In the genomic region with DNA sequence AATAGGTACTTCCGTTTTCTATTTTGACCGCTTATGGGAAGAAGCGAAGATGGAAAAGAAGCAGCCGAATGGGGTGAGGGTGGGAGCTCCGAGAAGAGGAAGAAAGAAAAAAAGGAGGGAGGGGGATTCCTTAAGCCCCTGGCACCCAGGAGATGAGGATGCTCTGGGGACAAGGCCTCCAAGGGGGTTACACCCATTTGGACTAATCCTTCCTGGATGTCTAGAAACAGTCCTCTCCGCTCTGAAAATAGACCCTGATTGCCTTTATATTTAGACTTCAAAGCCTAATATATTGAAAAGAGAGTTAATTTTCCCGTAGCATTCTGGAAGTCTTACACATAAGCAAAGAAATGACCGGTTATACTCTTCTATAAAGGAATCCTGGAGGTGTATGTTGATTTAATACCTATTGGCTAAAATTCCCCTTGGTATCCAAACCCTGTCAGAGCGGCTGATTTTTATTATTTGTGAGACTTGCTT, we compare ENCODE assay signal across 8 cellular contexts. TPM values are rescaled to one million over a fixed set of nuclear protein-coding genes. Genes with fewer than 3 reads are reported as not detected.
A peak's percentile ranks its signal among the peaks of the same experiment; 100 is the strongest.
DNase-seq lines count a peak whose midpoint lies in the region; ATAC-seq, FAIRE-seq and TF ChIP-seq lines count a peak whose summit lies in the region.

No MANE protein-coding gene starts in this region.

- H3K4me1 ChIP-seq in astrocyte (ENCODE audit: insufficient read depth, low read length) (peaks cover 20% of the 10 kb centered on the region), left lung (peaks cover 0 to 26% of the 10 kb centered on the region in 2 donors), thoracic aorta (ENCODE audit: control insufficient read depth in 1 of 2, low read depth in 2 of 2) (peaks cover 3 to 10% of the 10 kb centered on the region in 2 donors)

- TF ChIP-seq CTCF in astrocyte (IDR thresholded peaks at IDR 0.05; ENCODE audit: insufficient read depth, low read depth, low read length) (no peak), left lung (IDR thresholded peaks at IDR 0.05) (no peak), thoracic aorta (IDR thresholded peaks at IDR 0.05) (no peak)

- peaks cover 8% of the 10 kb centered on the region for H3K4me1 Mint-ChIP-seq in T-helper 1 cell treated with Interleukin-12 subunit alpha and Interleukin-12 subunit beta and Interleukin-4 antibody, amounts not matched to agents 30 μg/mL and 1 μg/mL, for 36 hours (ENCODE audit: low read depth)
- peaks cover 12% of the 10 kb centered on the region for H3K4me1 Mint-ChIP-seq in astrocyte (ENCODE audit: low read depth, unreplicated experiment)

- no peaks in the 10 kb centered on the region for H3K9me3 Mint-ChIP-seq in T-helper 1 cell treated with Interleukin-12 subunit alpha and Interleukin-12 subunit beta and Interleukin-4 antibody, amounts not matched to agents 30 μg/mL and 1 μg/mL, for 36 hours
- H3K9me3 Mint-ChIP-seq in astrocyte (ENCODE audit: unreplicated experiment), result peaks cover 4% of the 10 kb centered on the region

- peak overlapping the region; percentile 80 for H2AFZ ChIP-seq in astrocyte (ENCODE audit: low read depth, low read length)

- H3K27ac ChIP-seq in astrocyte (ENCODE audit: low read depth, low read length), result peak overlapping the region; percentile 46
- H3K27ac ChIP-seq in left lung, result peak overlapping the region in 1 of 2 donors; percentile 77
- H3K27ac ChIP-seq in thoracic aorta, result peak overlapping the region; percentile 34 to 66

- intact Hi-C loops in left lung (cut with DNase I), result no loop called here

- peaks cover 4% of the 10 kb centered on the region for H3K36me3 Mint-ChIP-seq in T-helper 1 cell treated with Interleukin-12 subunit alpha and Interleukin-12 subunit beta and Interleukin-4 antibody, amounts not matched to agents 30 μg/mL and 1 μg/mL, for 36 hours (ENCODE audit: low read depth)
- no peaks in the 10 kb centered on the region for H3K36me3 Mint-ChIP-seq in astrocyte (ENCODE audit: low read depth, unreplicated experiment)

- no peaks in the 10 kb centered on the region for H4K20me1 ChIP-seq in astrocyte (ENCODE audit: insufficient read depth, low read length)

- ATAC-seq in left lung (no peak), thoracic aorta (ENCODE audit: insufficient number of reproducible peaks, low FRiP score, low read depth) (no peak), GM19467 (IDR thresholded peaks at IDR 0.05; ENCODE audit: unreplicated experiment) (no peak), GM18520 (IDR thresholded peaks at IDR 0.05; ENCODE audit: unreplicated experiment) (no peak)

- peak overlapping the region; percentile 77 for H3K9ac ChIP-seq in astrocyte (ENCODE audit: low read length)

- no peak overlapping the region for H3K27ac Mint-ChIP-seq in T-helper 1 cell treated with Interleukin-12 subunit alpha and Interleukin-12 subunit beta and Interleukin-4 antibody, amounts not matched to agents 30 μg/mL and 1 μg/mL, for 36 hours
- peak overlapping the region; percentile 87 for H3K27ac Mint-ChIP-seq in astrocyte (ENCODE audit: unreplicated experiment)

- peaks cover 2% of the 10 kb centered on the region for H3K79me2 ChIP-seq in astrocyte (ENCODE audit: insufficient read depth, low read length)

- peaks cover 89% of the 10 kb centered on the region for H3K27me3 Mint-ChIP-seq in T-helper 1 cell treated with Interleukin-12 subunit alpha and Interleukin-12 subunit beta and Interleukin-4 antibody, amounts not matched to agents 30 μg/mL and 1 μg/mL, for 36 hours (ENCODE audit: low read depth)
- peaks cover 24% of the 10 kb centered on the region for H3K27me3 Mint-ChIP-seq in astrocyte (ENCODE audit: low read depth, unreplicated experiment)

- no peak for DNase-seq in T-helper 1 cell
- DNase-seq in astrocyte (ENCODE audit: low read depth), result no peak
- DNase-seq in left lung, result no peak
- no peak for DNase-seq in thoracic aorta (ENCODE audit: low spot score)
- DNase-seq in epidermal melanocyte (ENCODE audit: insufficient read length, low spot score), result no peak

- no peaks in the 10 kb centered on the region for H3K27me3 ChIP-seq in astrocyte (ENCODE audit: insufficient read depth, low read length)
- peaks cover 36 to 67% of the 10 kb centered on the region in 2 donors for H3K27me3 ChIP-seq in left lung
- H3K27me3 ChIP-seq in thoracic aorta (replicated peaks; ENCODE audit: insufficient read depth), result no peaks in the 10 kb centered on the region

- no peak for FAIRE-seq in astrocyte (lab: Jason Lieb, UNC)

- H3K4me2 ChIP-seq in astrocyte (ENCODE audit: low read length), result peak overlapping the region; percentile 91

- H3K9me3 ChIP-seq in astrocyte (ENCODE audit: insufficient read depth, low read depth, low read length) (no peaks in the 10 kb centered on the region), left lung (no peaks in the 10 kb centered on the region), thoracic aorta (no peaks in the 10 kb centered on the region)

- H3K36me3 ChIP-seq in astrocyte (ENCODE audit: insufficient read depth, low read length), result no peaks in the 10 kb centered on the region
- no peaks in the 10 kb centered on the region for H3K36me3 ChIP-seq in left lung
- H3K36me3 ChIP-seq in thoracic aorta, result no peaks in the 10 kb centered on the region

- peak overlapping the region; percentile 83 for H3K4me3 Mint-ChIP-seq in T-helper 1 cell treated with Interleukin-12 subunit alpha and Interleukin-12 subunit beta and Interleukin-4 antibody, amounts not matched to agents 30 μg/mL and 1 μg/mL, for 36 hours
- peak overlapping the region; percentile 84 for H3K4me3 Mint-ChIP-seq in astrocyte (ENCODE audit: unreplicated experiment)

- H3K4me3 ChIP-seq in astrocyte (ENCODE audit: insufficient read depth, low read depth, low read length) (peak overlapping the region; percentile 69), left lung (peak overlapping the region; percentile 45 to 54), thoracic aorta (peak overlapping the region; percentile 89)

RNA-seq across cellular contexts. Expression of a gene that starts 0.7 kb away (rescaled TPM):
- 0.72 and 0.89 TPM in 2 replicates for total RNA-seq in astrocyte
- under 1 TPM; 0.12 to 0.65 TPM for total RNA-seq in left lung
- 1 to 10 TPM; 5.4 to 9.9 TPM for total RNA-seq in thoracic aorta

RNA-seq across cellular contexts. Expression of a gene that starts 13.2 kb away (rescaled TPM):
- total RNA-seq in astrocyte (24.9 and 32.0 TPM in 2 replicates), left lung (10 to 100 TPM; 26.3 to 28.6 TPM), thoracic aorta (10 to 100 TPM; 19.0 to 33.7 TPM)
